Comparison of ENCODE assay signal across 19 cellular contexts in the genomic region with DNA sequence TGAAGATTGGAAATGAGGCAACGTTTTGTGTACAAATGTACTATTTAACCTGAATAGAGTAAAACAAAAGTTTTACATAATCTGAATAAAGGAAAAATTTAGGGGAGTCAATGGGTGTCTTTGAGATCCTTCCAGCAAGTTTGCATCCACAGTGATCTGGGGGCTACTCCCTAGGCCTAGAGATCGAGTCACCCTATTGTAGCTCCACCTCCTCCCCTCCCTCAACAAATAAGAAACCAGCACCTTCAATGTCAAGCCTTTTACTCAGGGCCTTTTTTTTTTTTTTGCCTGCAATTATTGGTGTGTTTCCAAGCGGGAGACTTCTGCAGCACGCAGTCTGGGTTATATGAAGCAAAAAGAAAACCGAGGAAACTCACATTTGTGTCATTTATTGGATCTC. TPM values are rescaled to one million over a fixed set of nuclear protein-coding genes. Genes with fewer than 3 reads are reported as not detected.
DNase-seq lines count a peak whose midpoint lies in the region; ATAC-seq, FAIRE-seq and TF ChIP-seq lines count a peak whose summit lies in the region.
"Had no signal": no experiment of that assay in that cellular context is flagged by ENCODE, and none has a peak within 500 bp of the region (broad histone marks: within the 10 kb centered on the region; RNA-seq: fewer than 3 reads in every experiment).

No MANE protein-coding gene starts in this region.

- no peaks in the 10 kb centered on the region for H3F3A ChIP-seq in GM23338 (replicated peaks; ENCODE audit: low read depth)

- no peak overlapping the region for H3K27ac Mint-ChIP-seq in GM23338
- no peak overlapping the region for H3K27ac Mint-ChIP-seq in H9
- no peak overlapping the region for H3K27ac Mint-ChIP-seq in activated CD4-positive, alpha-beta memory T cell treated with anti-CD3 and anti-CD28 coated beads for 36 hours
- H3K27ac Mint-ChIP-seq: CD4-positive, alpha-beta memory T cell had no signal

- BruUV-seq in K562 (replicated peaks; lab: Mats Ljungman, UMichigan), result no TSS peak

- FAIRE-seq in K562 (lab: Jason Lieb, UNC), result no peak
- FAIRE-seq: G401.6, GM12892, GM19239, H54 had no signal

- no peaks in the 10 kb centered on the region; the same call in 1 of the 2 replicates for H3K9me2 ChIP-seq in GM23338 (ENCODE audit: insufficient read depth)

- H3K4ac ChIP-seq in H9 (ENCODE audit: low read depth, low read length), result no peak overlapping the region

- intact Hi-C loops in K562 (cut with micrococcal nuclease), result no loop called here
- intact Hi-C loops in activated CD4-positive, alpha-beta memory T cell treated with anti-CD3 and anti-CD28 coated beads for 36 hours (cut with micrococcal nuclease), result no loop called here
- intact Hi-C loops in gastrocnemius medialis (cut with DNase I; ENCODE audit: low total_unique reads), result no loop called here

- H3K9me3 Mint-ChIP-seq in GM23338 (no peaks in the 10 kb centered on the region), H9 (no peaks in the 10 kb centered on the region)
- H3K9me3 Mint-ChIP-seq in activated CD4-positive, alpha-beta memory T cell treated with anti-CD3 and anti-CD28 coated beads for 36 hours, result no peaks in the 10 kb centered on the region
- H3K9me3 Mint-ChIP-seq: CD4-positive, alpha-beta memory T cell had no signal

- H3K79me2 ChIP-seq in GM23338 (replicated peaks; ENCODE audit: insufficient read depth), result no peaks in the 10 kb centered on the region
- H3K79me2 ChIP-seq in H9 (ENCODE audit: insufficient read depth, low read length), result no peaks in the 10 kb centered on the region
- H3K79me2 ChIP-seq in K562 (ENCODE audit: control insufficient read depth, insufficient read depth, low read length), result no peaks in the 10 kb centered on the region

- WGBS in H9 (ENCODE audit: extremely low coverage, insufficient read length, low lambda C conversion rate), result no CpG with 5 or more reads among the region's 5 CpGs
- WGBS in K562 (ENCODE audit: insufficient coverage, low coverage, missing lambda C conversion rate), result 13% methylated on average over 4 of the region's 5 CpGs

- H3K4me1 Mint-ChIP-seq in GM23338 (peaks cover 16% of the 10 kb centered on the region), H9 (peaks cover 9 to 12% of the 10 kb centered on the region in 2 experiments; a peak in 3 of 4 replicates)
- no peaks in the 10 kb centered on the region for H3K4me1 Mint-ChIP-seq in activated CD4-positive, alpha-beta memory T cell treated with anti-CD3 and anti-CD28 coated beads for 36 hours (ENCODE audit: low read depth)
- H3K4me1 Mint-ChIP-seq: CD4-positive, alpha-beta memory T cell had no signal

- H3K4me1 ChIP-seq in GM23338 (ENCODE audit: insufficient read depth) (peaks cover 15% of the 10 kb centered on the region), H9 (ENCODE audit: insufficient read depth, low read length) (0 out of 2 replicates have a peak, but pooled peaks cover 2% of the 10 kb centered on the region), K562 (replicated peaks in 1 of 2; ENCODE audit: control insufficient read depth in 2 of 2, insufficient read depth in 2 of 2, low read length in 2 of 2) (peaks cover 0 to 3% of the 10 kb centered on the region in 2 experiments; a peak in 2 of 5 replicates), gastrocnemius medialis (peaks cover 4 to 7% of the 10 kb centered on the region in 2 donors)

- CTCF ChIA-PET in K562 (lab: Yijun Ruan, JAX; ENCODE audit: low intra/inter-chr PET ratio), result no interaction called here
- CTCF ChIA-PET in activated CD4-positive, alpha-beta memory T cell treated with anti-CD3 and anti-CD28 coated beads for 36 hours (lab: Charles Lee), result interaction anchor here (0.5 kb wide), 1 partner anchor 389 kb away, joined by 3 read pairs; no protein-coding TSS in a partner anchor

- H2BK5ac ChIP-seq in H9 (ENCODE audit: insufficient read length, low read length), result no peak overlapping the region

- no peak overlapping the region for H2BK120ac ChIP-seq in H9 (ENCODE audit: low read depth, low read length, poor library complexity, severe bottlenecking)

- DNase-seq in GM23338 (ENCODE audit: low spot score) (peak; percentile 27), H9 (peak; percentile 32), K562 (ENCODE audit: extremely low read depth in 1 of 4, low spot score in 3 of 4) (peak in 1 of 4 experiments; percentile 15), left kidney (ENCODE audit: low read depth, low spot score) (peak; percentile 47), gastrocnemius medialis (no peak)
- DNase-seq in activated CD4-positive, alpha-beta memory T cell treated with anti-CD3 and anti-CD28 coated beads for 36 hours, result no peak
- DNase-seq: C1 segment of cervical spinal cord; CD4-positive, alpha-beta memory T cell; COR-L47; DMS153; DND-41; GOT3 had no signal

- H3K23me2 ChIP-seq in H9 (ENCODE audit: insufficient read length, low read depth, low read length, poor library complexity, severe bottlenecking), result no peaks in the 10 kb centered on the region

- no peaks in the 10 kb centered on the region for H3K27me3 ChIP-seq in GM23338 (ENCODE audit: insufficient read depth)
- H3K27me3 ChIP-seq in H9 (ENCODE audit: insufficient read depth, low read length), result no peaks in the 10 kb centered on the region
- H3K27me3 ChIP-seq in K562 (ENCODE audit: control insufficient read depth in 2 of 2, insufficient read depth in 2 of 2, low read length in 2 of 2), result no peaks in the 10 kb centered on the region
- no peaks in the 10 kb centered on the region for H3K27me3 ChIP-seq in gastrocnemius medialis

- H3K9ac ChIP-seq in H9 (ENCODE audit: extremely low read depth, insufficient read length, low read length) (no peak overlapping the region), K562 (ENCODE audit: insufficient read depth in 1 of 2, low read depth in 2 of 2, low read length in 2 of 2) (no peak overlapping the region)

- no peak for TF ChIP-seq RAD21 in K562 (CRISPR knock-in tag; conservative IDR thresholded peaks at IDR 0.05 in 1 of 2, IDR thresholded peaks at IDR 0.05 in 1 of 2)

- H3K4me3 Mint-ChIP-seq in GM23338, result no peak overlapping the region
- H3K4me3 Mint-ChIP-seq in H9, result no peak overlapping the region; a peak in 1 of 5 replicates
- no peak overlapping the region for H3K4me3 Mint-ChIP-seq in activated CD4-positive, alpha-beta memory T cell treated with anti-CD3 and anti-CD28 coated beads for 36 hours
- H3K4me3 Mint-ChIP-seq: CD4-positive, alpha-beta memory T cell had no signal

- TF ChIP-seq EP300 in K562 (IDR thresholded peaks at IDR 0.05; ENCODE audit: low read length), result no peak

- H2AFZ ChIP-seq in GM23338, result peak overlapping the region; percentile 35; the same call in 1 of the 2 replicates
- H2AFZ ChIP-seq in H9 (ENCODE audit: low read length), result no peak overlapping the region
- peak overlapping the region; percentile 59; the same call in 1 of the 2 replicates for H2AFZ ChIP-seq in K562 (ENCODE audit: low read depth, low read length)

- no peak overlapping the region for H3K4me2 ChIP-seq in GM23338
- no peak overlapping the region for H3K4me2 ChIP-seq in H9 (ENCODE audit: insufficient read depth, insufficient read length, low read length)
- no peak overlapping the region for H3K4me2 ChIP-seq in K562 (ENCODE audit: insufficient read depth, low read length)

- H4K20me1 ChIP-seq in GM23338 (replicated peaks; ENCODE audit: insufficient read depth), result no peaks in the 10 kb centered on the region
- no peaks in the 10 kb centered on the region for H4K20me1 ChIP-seq in H9 (ENCODE audit: control insufficient read depth, insufficient read depth, insufficient read length)
- no peaks in the 10 kb centered on the region for H4K20me1 ChIP-seq in K562 (replicated peaks; ENCODE audit: control insufficient read depth, insufficient read depth, low read length)

- no peaks in the 10 kb centered on the region for H3K9me1 ChIP-seq in K562 (ENCODE audit: control insufficient read depth, insufficient read depth, low read length)

- H3K36me3 Mint-ChIP-seq in GM23338 (ENCODE audit: low read depth), result no peaks in the 10 kb centered on the region
- H3K36me3 Mint-ChIP-seq in H9 (ENCODE audit: insufficient read depth in 1 of 3, low read depth in 3 of 3), result no peaks in the 10 kb centered on the region
- no peaks in the 10 kb centered on the region for H3K36me3 Mint-ChIP-seq in activated CD4-positive, alpha-beta memory T cell treated with anti-CD3 and anti-CD28 coated beads for 36 hours
- H3K36me3 Mint-ChIP-seq: CD4-positive, alpha-beta memory T cell had no signal

- H2BK12ac ChIP-seq in H9 (ENCODE audit: insufficient read length, low read depth, low read length), result no peak overlapping the region

- H3K9me3 ChIP-seq in H9 (ENCODE audit: control insufficient read depth, low read depth, low read length) (no peaks in the 10 kb centered on the region), K562 (replicated peaks; ENCODE audit: control insufficient read depth, insufficient read depth, low read depth, low read length) (no peaks in the 10 kb centered on the region), gastrocnemius medialis (no peaks in the 10 kb centered on the region)

- H3K23ac ChIP-seq in H9 (ENCODE audit: insufficient read length, low read depth, low read length), result no peak overlapping the region

- in situ Hi-C loops in K562 (cut with MboI), result no loop called here
- in situ Hi-C loops in gastrocnemius medialis (cut with MboI; ENCODE audit: low sequenced_read_pairs in 4 of 4), result no loop called here

- no peak overlapping the region for H4K91ac ChIP-seq in H9 (ENCODE audit: insufficient read length, low read depth, low read length)

- no peaks in the 10 kb centered on the region for H3K79me1 ChIP-seq in H9 (ENCODE audit: insufficient read depth, low read depth, low read length, poor library complexity, severe bottlenecking)

- POLR2A ChIA-PET in K562 (lab: Yijun Ruan, JAX), result interaction anchor here (1.3 kb wide), 1 partner anchor 29 kb away, joined by 3 read pairs; no protein-coding TSS in a partner anchor
- POLR2A ChIA-PET in activated CD4-positive, alpha-beta memory T cell treated with anti-CD3 and anti-CD28 coated beads for 36 hours (lab: Charles Lee), result no interaction called here

- no peak overlapping the region for H2AK5ac ChIP-seq in H9 (ENCODE audit: insufficient read length, low read length)

- no peak overlapping the region for H2BK20ac ChIP-seq in H9 (ENCODE audit: low read depth, low read length, poor library complexity, severe bottlenecking)

- H3K56ac ChIP-seq in H9 (ENCODE audit: insufficient read length, low read depth, low read length), result no peak overlapping the region

- no peak overlapping the region for H4K5ac ChIP-seq in H9 (ENCODE audit: insufficient read length, low read depth, low read length)

- TF ChIP-seq CTCF in GM23338 (conservative IDR thresholded peaks at IDR 0.05; ENCODE audit: low read depth in 2 of 2), result no peak
- no peak for TF ChIP-seq CTCF in H9 (conservative IDR thresholded peaks at IDR 0.05)
- no peak for TF ChIP-seq CTCF in K562 (IDR thresholded peaks at IDR 0.05 in 2 of 3, conservative IDR thresholded peaks at IDR 0.05 in 1 of 3; ENCODE audit: insufficient read depth in 2 of 3, low read depth in 1 of 3, low read length in 3 of 3)
- TF ChIP-seq CTCF in gastrocnemius medialis (IDR thresholded peaks at IDR 0.05 in 4 of 5, conservative IDR thresholded peaks at IDR 0.05 in 1 of 5), result no peak

- no peak overlapping the region for H4K8ac ChIP-seq in H9 (replicated peaks; ENCODE audit: insufficient read length, low read depth, low read length)

- H3K4me3 ChIP-seq in GM23338 (no peak overlapping the region), K562 (no peak overlapping the region), gastrocnemius medialis (no peak overlapping the region)

- H3K14ac ChIP-seq in H9 (ENCODE audit: insufficient read depth, low read length), result no peak overlapping the region

- H3K18ac ChIP-seq in H9 (ENCODE audit: insufficient read length, low read depth, low read length), result no peak overlapping the region

- ATAC-seq in GM23338 (peak; percentile 66), K562 (peak; percentile 64; the same call in 2 of the 3 replicates), gastrocnemius medialis (no peak), GM18873 (IDR thresholded peaks at IDR 0.05; ENCODE audit: low FRiP score, unreplicated experiment) (no peak), GM19395 (IDR thresholded peaks at IDR 0.05; ENCODE audit: unreplicated experiment) (no peak)
- ATAC-seq: HCT116 had no signal

- no peak overlapping the region for H2BK15ac ChIP-seq in H9 (ENCODE audit: low read depth, low read length)

- no peak for TF ChIP-seq POLR2A in K562 (conservative IDR thresholded peaks at IDR 0.05)
- no peak for TF ChIP-seq POLR2A in gastrocnemius medialis (IDR thresholded peaks at IDR 0.05)

- peaks cover 2% of the 10 kb centered on the region for H3K27me3 Mint-ChIP-seq in GM23338 (ENCODE audit: insufficient read depth, low read depth, poor library complexity)
- H3K27me3 Mint-ChIP-seq in H9 (ENCODE audit: low read depth), result no peaks in the 10 kb centered on the region; the same call in 1 of the 2 replicates
- H3K27me3 Mint-ChIP-seq in activated CD4-positive, alpha-beta memory T cell treated with anti-CD3 and anti-CD28 coated beads for 36 hours, result peaks cover 8% of the 10 kb centered on the region

- H3T11ph ChIP-seq in H9 (ENCODE audit: low read length), result no peak overlapping the region

- H3K36me3 ChIP-seq in GM23338 (ENCODE audit: insufficient read depth) (no peaks in the 10 kb centered on the region), K562 (ENCODE audit: control insufficient read depth, insufficient read depth, low read length) (no peaks in the 10 kb centered on the region), gastrocnemius medialis (no peaks in the 10 kb centered on the region)

- H3K27ac ChIP-seq in GM23338 (ENCODE audit: low read depth) (no peak overlapping the region), H9 (ENCODE audit: insufficient read length, low read depth, low read length) (no peak overlapping the region), K562 (ENCODE audit: extremely low read depth, low read depth, low read length) (no peak overlapping the region), gastrocnemius medialis (no peak overlapping the region)

RNA-seq across cellular contexts. Expression of gene RAP2A, which starts 16.3 kb away (rescaled TPM):
- 35.3 and 36.4 TPM in 2 replicates for total RNA-seq in GM23338 (2014; rRNA removed; shearing (Covaris generic))
- polyA plus RNA-seq in GM23338 (2016; fragmentation: Nextera tagmentation; extraction: Ambion mirVana), result 10.4 and 11.3 TPM in 2 replicates
- 31.7 and 32.1 TPM in 2 replicates for total RNA-seq in H9 (2021)
- total RNA-seq in K562 (2011; cell fraction: chromatin; rRNA removed; ENCODE audit: low replicate concordance), result 2.9 and 4.2 TPM in 2 replicates
- 2.5 and 3.5 TPM in 2 replicates for total RNA-seq in K562 (2011; cell fraction: nucleolus; rRNA removed)
- 2.7 and 3.7 TPM in 2 replicates for total RNA-seq in K562 (2011; cell fraction: nucleoplasm; rRNA removed)
- total RNA-seq in K562 (2014; rRNA removed), result 4.5 and 6.3 TPM in 2 replicates
- total RNA-seq in K562 (2014; rRNA removed; fragmentation: Illumina TruSeq; extraction: Trizol), result 9.0 and 9.1 TPM in 2 replicates
- 7.2 and 8.3 TPM in 2 replicates for total RNA-seq in K562 (2015; rRNA removed; fragmentation: Illumina TruSeq; extraction: Trizol)
- 9.3 and 11.7 TPM in 2 replicates for total RNA-seq in K562 (2021)
- 5.6 and 8.7 TPM in 2 replicates for polyA plus RNA-seq in K562 (2011; rRNA removed)
- polyA plus RNA-seq in K562 (2011; cell fraction: cytosol; rRNA removed), result 1.1 and 2.3 TPM in 2 replicates
- polyA plus RNA-seq in K562 (2011; cell fraction: nucleus; rRNA removed), result 2.2 and 5.6 TPM in 2 replicates
- polyA plus RNA-seq in K562 (2012), result 4.5 and 5.8 TPM in 2 replicates
- polyA plus RNA-seq in K562 (2014; fragmentation: Illumina TruSeq; extraction: Trizol), result 5.2 and 5.8 TPM in 2 replicates
- polyA plus RNA-seq in K562 (2014; fragmentation: Nextera tagmentation; extraction: Ambion mirVana), result 1 to 10 TPM; 1.8 to 2.3 TPM
- 2.7 and 3.2 TPM in 2 replicates for polyA plus RNA-seq in K562 (2014; rRNA removed)
- 6.3 and 8.2 TPM in 2 replicates for polyA minus RNA-seq in K562 (2011; rRNA and poly(A)+ RNA removed)
- 4.5 and 7.2 TPM in 2 replicates for polyA minus RNA-seq in K562 (2011; cell fraction: cytosol; rRNA and poly(A)+ RNA removed)
- 5.4 and 7.9 TPM in 2 replicates for polyA minus RNA-seq in K562 (2011; cell fraction: nucleus; rRNA and poly(A)+ RNA removed)
- 10 to 100 TPM; 13.7 to 15.4 TPM for total RNA-seq in activated CD4-positive, alpha-beta memory T cell treated with anti-CD3 and anti-CD28 coated beads for 36 hours
- total RNA-seq in gastrocnemius medialis, result 10 to 100 TPM in 3 of 4 donors, 1 to 10 TPM in 1; 10.0 to 18.3 (median 15.5) TPM

Comparison
In these comparisons a context has a peak if more than half of its experiments do, and no peak if none do; other contexts are left out.
1. ATAC-seq: peak in GM23338 (single experiment) and K562 (single experiment); none in gastrocnemius medialis (0 of 2), GM18873 (single experiment) and GM19395 (single experiment).
2. DNase-seq: peak in GM23338 (single experiment), H9 (single experiment) and left kidney (single experiment); none in activated CD4-positive, alpha-beta memory T cell treated with anti-CD3 and anti-CD28 coated beads for 36 hours (single experiment) and gastrocnemius medialis (0 of 2).